Comparison of ENCODE assay signal across 29 cellular contexts in genomic region chr15:45499426-45499825, GRCh38. TPM values are rescaled to one million over a fixed set of nuclear protein-coding genes. Genes with fewer than 3 reads are reported as not detected.
DNase-seq lines count a peak whose midpoint lies in the region; ATAC-seq and TF ChIP-seq lines count a peak whose summit lies in the region.
"Had no signal": no experiment of that assay in that cellular context is flagged by ENCODE, and none has a peak within 500 bp of the region (broad histone marks: within the 10 kb centered on the region; RNA-seq: fewer than 3 reads in every experiment).

No MANE protein-coding gene starts in this region.

- H3K36me3 ChIP-seq in H7 (replicated peaks; ENCODE audit: control insufficient read depth, insufficient read depth, low read length) (no peaks in the 10 kb centered on the region), lower lobe of right lung (peaks cover 5% of the 10 kb centered on the region)
- H3K36me3 ChIP-seq: adrenal gland; BLaER1 treated with 17β-estradiol and CSF1 and Interleukin-3, amounts not matched to agents 10 nM and 100 nM; HAP-1; ovary; uterus had no signal

- no peak overlapping the region for H3K27ac ChIP-seq in lower lobe of right lung
- H3K27ac ChIP-seq: A549; adrenal gland; BLaER1 treated with 17β-estradiol and CSF1 and Interleukin-3, amounts not matched to agents 10 nM and 100 nM; ovary; testis; uterus had no signal

- TF ChIP-seq CTCF in astrocyte of the spinal cord (IDR thresholded peaks at IDR 0.05; ENCODE audit: low read depth, low read length) (no peak), fibroblast of the aortic adventitia (IDR thresholded peaks at IDR 0.05; ENCODE audit: insufficient read depth, low read length) (no peak), omental fat pad (IDR thresholded peaks at IDR 0.05) (no peak), lower lobe of right lung (IDR thresholded peaks at IDR 0.05) (no peak)

- peak; percentile 31 for DNase-seq in AG08395 (ENCODE audit: low spot score)
- peak; percentile 15 for DNase-seq in H7
- peak; percentile 31 for DNase-seq in astrocyte of the spinal cord (ENCODE audit: low read depth, low spot score)
- DNase-seq in fibroblast of the aortic adventitia (ENCODE audit: low read depth) = peak; percentile 50
- no peak for DNase-seq in omental fat pad (ENCODE audit: low spot score)
- no peak for DNase-seq in lower lobe of right lung
- no peak for DNase-seq in NCI-H2107 (lab: John Stamatoyannopoulos, UW)
- no peak for DNase-seq in DMS153 treated with DMSO at 0.1 percent for 48 hours (lab: John Stamatoyannopoulos, UW; ENCODE audit: unreplicated experiment)
- DNase-seq: activated CD4-positive, alpha-beta T cell treated with anti-CD3 and anti-CD28 coated beads for 36 hours; activated naive CD4-positive, alpha-beta T cell; activated T-cell treated with anti-CD3 and anti-CD28 coated beads, Interleukin-2, amount 50 U/mL, for 4 hours; adrenal gland; central memory CD4-positive, alpha-beta T cell; DMS 273 treated with DMSO at 0.1 percent for 48 hours; MV-4-11; natural killer cell; NCI-H1694; NCI-H2171 treated with DMSO at 0.1 percent for 48 hours; NCI-H526 treated with DMSO at 0.1 percent for 48 hours; ovary; stimulated activated CD4-positive, alpha-beta T cell treated with anti-CD3 and anti-CD28 coated beads, Interleukin-4, amount 100 ng/mL, for 24 hours; stimulated activated naive CD4-positive, alpha-beta T cell; T-helper 1 cell; testis; uterus had no signal

- no peaks in the 10 kb centered on the region for H3K4me1 ChIP-seq in lower lobe of right lung
- H3K4me1 ChIP-seq: A549, adrenal gland, HAP-1, testis, uterus had no signal

- ATAC-seq in omental fat pad (ENCODE audit: low FRiP score) (no peak), lower lobe of right lung (no peak)
- ATAC-seq: A549; activated CD4-positive, alpha-beta T cell treated with anti-CD3 and anti-CD28 coated beads for 36 hours; activated T-cell treated with anti-CD3 and anti-CD28 coated beads, Interleukin-2, amount 50 U/mL, for 4 hours; left lobe of liver; natural killer cell had no signal

- H3K4me3 ChIP-seq in H7 (ENCODE audit: insufficient read depth, low read depth, low read length) (no peak overlapping the region), astrocyte of the spinal cord (ENCODE audit: low read depth, low read length) (no peak overlapping the region), fibroblast of the aortic adventitia (ENCODE audit: low read depth, low read length) (no peak overlapping the region), lower lobe of right lung (no peak overlapping the region)
- H3K4me3 ChIP-seq: A549; adrenal gland; BLaER1 treated with 17β-estradiol and CSF1 and Interleukin-3, amounts not matched to agents 10 nM and 100 nM; HAP-1; ovary; testis; uterus had no signal

- in situ Hi-C loops in astrocyte of the spinal cord (cut with HindIII; ENCODE audit: low sequenced_read_pairs) = no loop called here

- H3K27me3 ChIP-seq in H7 (ENCODE audit: control insufficient read depth, insufficient read depth, low read length) (no peaks in the 10 kb centered on the region), lower lobe of right lung (ENCODE audit: low read depth) (no peaks in the 10 kb centered on the region)
- H3K27me3 ChIP-seq: adrenal gland; BLaER1 treated with 17β-estradiol and CSF1 and Interleukin-3, amounts not matched to agents 10 nM and 100 nM; ovary; testis; uterus had no signal

- intact Hi-C loops in lower lobe of right lung (cut with DNase I) = no loop called here

- no peaks in the 10 kb centered on the region for H3K9me3 ChIP-seq in lower lobe of right lung
- H3K9me3 ChIP-seq: A549; adrenal gland; BLaER1 treated with 17β-estradiol and CSF1 and Interleukin-3, amounts not matched to agents 10 nM and 100 nM; HAP-1; ovary; testis; uterus had no signal

RNA-seq across cellular contexts. Expression of gene SLC30A4, which starts 23.1 kb away (rescaled TPM):
- 0.04 and 0.10 TPM in 2 replicates for total RNA-seq in H7 (2014; rRNA removed; shearing (Covaris generic))
- total RNA-seq in fibroblast of the aortic adventitia (ENCODE audit: low replicate concordance) = 15.3 and 18.0 TPM in 2 replicates
- total RNA-seq in omental fat pad = 10 to 100 TPM in 1 of 4 donors, 1 to 10 TPM in 3; 7.0 to 12.6 (median 8.5) TPM
- 4.8 TPM for total RNA-seq in lower lobe of right lung

Comparison
In these comparisons a context has a peak if more than half of its experiments do, and no peak if none do; other contexts are left out.
1. DNase-seq: peak in AG08395 (single experiment), H7 (single experiment), astrocyte of the spinal cord (single experiment) and fibroblast of the aortic adventitia (single experiment); none in omental fat pad (single experiment), lower lobe of right lung (single experiment), NCI-H2107 (single experiment) and DMS153 treated with DMSO at 0.1 percent for 48 hours (single experiment).